8 cellular contexts compared by ENCODE assay signal in the genomic region with DNA sequence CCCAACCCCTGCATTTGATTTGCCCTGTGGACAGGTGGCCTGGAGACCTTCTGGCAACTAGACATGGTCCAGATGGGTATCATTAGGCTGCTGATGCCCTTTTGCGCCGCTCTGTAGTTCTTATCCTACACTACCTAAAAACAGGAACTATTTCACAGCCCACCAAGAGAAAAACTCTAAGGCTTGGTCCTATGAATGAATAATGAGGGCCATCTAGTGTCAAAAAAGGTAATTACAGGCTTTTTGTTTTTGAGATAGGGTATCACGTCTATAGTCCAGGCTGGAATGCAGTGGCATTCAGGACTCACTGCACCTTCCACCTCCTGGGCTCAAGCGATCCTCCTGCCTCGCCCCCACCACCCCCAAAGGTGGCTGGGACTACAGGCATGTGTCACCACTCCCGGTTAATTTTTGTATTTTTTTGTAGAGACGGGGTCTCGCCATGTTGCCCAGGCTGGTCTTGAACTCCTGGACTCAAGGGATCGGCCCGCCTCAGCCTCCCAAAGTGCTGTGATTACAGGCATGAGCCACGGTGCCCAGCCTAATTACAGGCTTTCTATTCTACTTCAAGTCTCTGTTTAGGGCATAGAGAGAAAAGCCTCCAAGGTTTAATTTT. TPM values are rescaled to one million over a fixed set of nuclear protein-coding genes. Genes with fewer than 3 reads are reported as not detected.
DNase-seq lines count a peak whose midpoint lies in the region; ATAC-seq and TF ChIP-seq lines count a peak whose summit lies in the region.

No MANE protein-coding gene starts in this region.

- no peak overlapping the region for H3K4me2 ChIP-seq in Karpas-422 (ENCODE audit: low read depth, low read length, poor library complexity, severe bottlenecking)

- H3K9me3 ChIP-seq in Karpas-422 (ENCODE audit: low read length) (no peaks in the 10 kb centered on the region), Panc1 (ENCODE audit: control insufficient read depth, insufficient read depth, low read depth, low read length) (no peaks in the 10 kb centered on the region), colonic mucosa (no peaks in the 10 kb centered on the region), lower lobe of right lung (no peaks in the 10 kb centered on the region), aorta (ENCODE audit: control insufficient read depth, low read length) (no peaks in the 10 kb centered on the region)

- peak; percentile 57 for TF ChIP-seq CTCF in GM10266 (IDR thresholded peaks at IDR 0.05; ENCODE audit: control insufficient read depth, insufficient read depth, low read depth, missing control alignments)
- TF ChIP-seq CTCF in Panc1 (IDR thresholded peaks at IDR 0.05), result peak; percentile 81
- peak; percentile 65 for TF ChIP-seq CTCF in colonic mucosa (IDR thresholded peaks at IDR 0.05)
- TF ChIP-seq CTCF in lower lobe of right lung (IDR thresholded peaks at IDR 0.05), result peak; percentile 70

- H3K4me1 ChIP-seq in Karpas-422 (ENCODE audit: low read length) (peaks cover 9% of the 10 kb centered on the region), Panc1 (ENCODE audit: control insufficient read depth, insufficient read depth, low read length) (peaks cover 7% of the 10 kb centered on the region), colonic mucosa (no peaks in the 10 kb centered on the region), lower lobe of right lung (no peaks in the 10 kb centered on the region), aorta (ENCODE audit: control insufficient read depth in 1 of 2, insufficient read depth in 2 of 2, low read length in 2 of 2) (no peaks in the 10 kb centered on the region)

- intact Hi-C loops in Panc1 (cut with micrococcal nuclease; ENCODE audit: unreplicated experiment), result loop anchor here (2.0 to 5.0 kb wide), 2 partner anchors 33 to 121 kb away; no protein-coding TSS in a partner anchor
- intact Hi-C loops in colonic mucosa (cut with DNase I), result loop anchor here (2.0 to 10.0 kb wide), 2 partner anchors 119 to 345 kb away; a partner anchor contains a TSS
- intact Hi-C loops in lower lobe of right lung (cut with DNase I), result loop anchor here (10.0 kb wide), 1 partner anchor 115 kb away; no protein-coding TSS in a partner anchor
- intact Hi-C loops in aorta (cut with DNase I), result loop anchor here (2.0 to 5.0 kb wide), 3 partner anchors 48 to 121 kb away; no protein-coding TSS in a partner anchor

- H3K27me3 ChIP-seq in Karpas-422 (ENCODE audit: low read length) (no peaks in the 10 kb centered on the region), Panc1 (ENCODE audit: control insufficient read depth, insufficient read depth, low read length) (no peaks in the 10 kb centered on the region), colonic mucosa (no peaks in the 10 kb centered on the region), lower lobe of right lung (ENCODE audit: low read depth) (no peaks in the 10 kb centered on the region), aorta (ENCODE audit: control insufficient read depth in 1 of 2, insufficient read depth in 2 of 2, low read length in 1 of 2) (no peaks in the 10 kb centered on the region)

- ATAC-seq in Panc1, result peak; percentile 83
- peak; percentile 81 for ATAC-seq in lower lobe of right lung
- peak; percentile 62 for ATAC-seq in aorta (ENCODE audit: low FRiP score)

- BruUV-seq in Panc1 (replicated peaks; lab: Mats Ljungman, UMichigan), result no TSS peak

- H3K27ac ChIP-seq in Karpas-422 (ENCODE audit: low read length) (no peak overlapping the region), Panc1 (ENCODE audit: low read length) (no peak overlapping the region), colonic mucosa (no peak overlapping the region), lower lobe of right lung (no peak overlapping the region), aorta (ENCODE audit: low read depth in 1 of 2, low read length in 2 of 2) (no peak overlapping the region)

- no peak overlapping the region for H2AFZ ChIP-seq in Karpas-422 (ENCODE audit: low read length)

- POLR2A ChIA-PET in Panc1 (lab: Charles Lee), result no interaction called here

- H3K9me2 ChIP-seq in Karpas-422 (replicated peaks; ENCODE audit: insufficient read depth, low read length), result no peaks in the 10 kb centered on the region

- CTCF ChIA-PET in Panc1 (lab: Charles Lee), result interaction anchor here (0.6 to 1.0 kb wide), 2 partner anchors 41 to 120 kb away, joined by 3 read pairs; no protein-coding TSS in a partner anchor

- DNase-seq in A172 (ENCODE audit: low spot score) (peak; percentile 62), GM10266 (ENCODE audit: extremely low spot score) (peak; percentile 56), Karpas-422 (peak; percentile 93), Panc1 (ENCODE audit: low read depth, low spot score) (peak; percentile 45), colonic mucosa (no peak), lower lobe of right lung (no peak), aorta (no peak)
- DNase-seq in effector CD4-positive, alpha-beta T cell, result no peak

- in situ Hi-C loops in Panc1 (cut with HindIII; ENCODE audit: low pct_unique_long_range_greater_than_20kb, low sequenced_read_pairs), result no loop called here

- WGBS in aorta, 2 donors, result 53 to 56% methylated on average over 11 of the region's 11 CpGs

- H3K9ac ChIP-seq in Karpas-422 (ENCODE audit: low read length) (no peak overlapping the region), colonic mucosa (ENCODE audit: low read depth in 2 of 2, low read length in 2 of 2) (no peak overlapping the region)

- H3K4me3 ChIP-seq in Karpas-422 (ENCODE audit: low read length) (no peak overlapping the region), Panc1 (ENCODE audit: low read depth in 2 of 2, low read length in 2 of 2) (no peak overlapping the region), colonic mucosa (no peak overlapping the region), lower lobe of right lung (no peak overlapping the region), aorta (ENCODE audit: low read length in 2 of 2) (no peak overlapping the region)

- H3K36me3 ChIP-seq in Karpas-422 (ENCODE audit: insufficient read depth, low read length) (peaks cover 38% of the 10 kb centered on the region; the same call in 1 of the 2 replicates), Panc1 (ENCODE audit: control insufficient read depth, insufficient read depth, low read length) (peaks cover 15% of the 10 kb centered on the region; the same call in 1 of the 2 replicates), colonic mucosa (no peaks in the 10 kb centered on the region), lower lobe of right lung (peaks cover 89% of the 10 kb centered on the region), aorta (ENCODE audit: control insufficient read depth in 1 of 2, insufficient read depth in 2 of 2, low read length in 1 of 2) (peaks cover 5% of the 10 kb centered on the region in 2 donors)

- H3K79me2 ChIP-seq in Karpas-422 (ENCODE audit: low read length), result no peaks in the 10 kb centered on the region

- H4K20me1 ChIP-seq in Karpas-422 (ENCODE audit: insufficient read depth, low read depth, low read length), result no peaks in the 10 kb centered on the region

RNA-seq across cellular contexts. Expression of a gene that starts 20.9 kb away (rescaled TPM):
- total RNA-seq in A172 (2014; rRNA removed; shearing (Covaris generic)), result 28.0 and 28.8 TPM in 2 replicates
- total RNA-seq in Karpas-422 (2014; rRNA removed; shearing (Covaris generic); ENCODE audit: low replicate concordance), result 14.6 and 16.4 TPM in 2 replicates
- total RNA-seq in Panc1 (2021; ENCODE audit: unreplicated experiment) (32.9 TPM), colonic mucosa (10 to 100 TPM; 14.1 to 14.8 TPM), lower lobe of right lung (12.4 TPM), aorta (10 to 100 TPM; 10.8 to 12.0 TPM)
- 12.3 TPM for polyA plus RNA-seq in Panc1 (2012; ENCODE audit: insufficient read length)
- 1 to 10 TPM; 7.4 to 9.0 TPM for polyA plus RNA-seq in aorta

RNA-seq across cellular contexts. Expression of a gene that starts 26.1 kb away (rescaled TPM):
- total RNA-seq in A172 (2014; rRNA removed; shearing (Covaris generic)), result 22.0 and 27.2 TPM in 2 replicates
- total RNA-seq in Karpas-422 (2014; rRNA removed; shearing (Covaris generic); ENCODE audit: low replicate concordance), result 42.4 and 49.0 TPM in 2 replicates
- 73.2 TPM for total RNA-seq in Panc1 (2021; ENCODE audit: unreplicated experiment)
- 42.3 TPM for polyA plus RNA-seq in Panc1 (2012; ENCODE audit: insufficient read length)
- total RNA-seq in colonic mucosa, result 10 to 100 TPM; 69.9 to 98.1 TPM
- total RNA-seq in lower lobe of right lung, result 125 TPM
- 10 to 100 TPM; 38.0 to 85.3 TPM for total RNA-seq in aorta
- 10 to 100 TPM in 1 of 2 donors, 1 to 10 TPM in 1; 7.4 to 12.9 TPM for polyA plus RNA-seq in aorta

RNA-seq across cellular contexts. Expression of a gene that starts 38.0 kb away (rescaled TPM):
- total RNA-seq in A172 (2014; rRNA removed; shearing (Covaris generic)), result 100 and 126 TPM in 2 replicates
- 22.2 and 25.8 TPM in 2 replicates for total RNA-seq in Karpas-422 (2014; rRNA removed; shearing (Covaris generic); ENCODE audit: low replicate concordance)
- total RNA-seq in Panc1 (2021; ENCODE audit: unreplicated experiment), result 50.7 TPM
- 47.2 TPM for polyA plus RNA-seq in Panc1 (2012; ENCODE audit: insufficient read length)
- 10 to 100 TPM; 13.7 to 22.9 TPM for total RNA-seq in colonic mucosa
- 210 TPM for total RNA-seq in lower lobe of right lung
- total RNA-seq in aorta, result 100 to 1,000 TPM in 1 of 2 donors, 10 to 100 TPM in 1; 81.1 to 113 TPM
- 100 to 1,000 TPM in 1 of 2 donors, 10 to 100 TPM in 1; 66.4 to 126 TPM for polyA plus RNA-seq in aorta

Comparison
In these comparisons a context has a peak if more than half of its experiments do, and no peak if none do; other contexts are left out.
1. DNase-seq: peak in A172 (single experiment), GM10266 (single experiment), Karpas-422 (single experiment) and Panc1 (single experiment); none in colonic mucosa (single experiment), lower lobe of right lung (single experiment), aorta (0 of 2) and effector CD4-positive, alpha-beta T cell (single experiment).
2. Peak in every context shown above with its lines, with median percentiles within 50 percentile points of each other: CTCF ChIP-seq and ATAC-seq.